ENCODE assay signal across 1 cellular context in the genomic region with DNA sequence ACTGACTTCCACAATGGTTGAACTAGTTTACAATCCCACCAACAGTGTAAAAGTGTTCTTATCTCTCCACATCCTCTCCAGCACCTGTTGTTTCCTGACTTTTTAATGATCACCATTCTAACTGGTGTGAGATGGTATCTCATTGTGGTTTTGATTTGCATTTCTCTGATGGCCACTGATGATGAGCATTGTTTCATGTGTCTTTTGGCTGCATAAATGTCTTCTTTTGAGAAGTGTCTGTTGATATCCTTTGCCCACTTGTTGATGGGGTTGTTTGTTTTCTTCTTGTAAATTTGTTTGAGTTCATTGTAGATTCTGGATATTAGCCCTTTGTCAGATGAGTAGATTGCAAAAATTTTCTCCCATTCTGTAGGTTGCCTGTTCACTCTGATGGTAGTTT.
TF ChIP-seq lines count a peak whose summit lies in the region.
"Not testable (repeated sequence)": the region's sequence is repeated elsewhere in the genome, so short reads cannot be mapped to it uniquely, and the experiment has no call there.

No MANE protein-coding gene starts in this region.

- not testable (repeated sequence) for H3K27ac ChIP-seq in HEK293 (ENCODE audit: extremely low read depth, low read depth, low read length)

- POLR2A ChIA-PET in HEK293 (lab: Yijun Ruan, JAX) = not testable (repeated sequence)

- TF ChIP-seq CTCF in HEK293 (tag by site-specific recombination; IDR thresholded peaks at IDR 0.05) = not testable (repeated sequence)

- CTCF ChIA-PET in HEK293 (lab: Yijun Ruan, JAX) = not testable (repeated sequence)

- not testable (repeated sequence) for H3K9me3 ChIP-seq in HEK293 (ENCODE audit: control insufficient read depth, insufficient read depth, low read depth, low read length)

- not testable (repeated sequence) for H3K4me3 ChIP-seq in HEK293 (ENCODE audit: low read depth, low read length)

- not testable (repeated sequence) for H3K36me3 ChIP-seq in HEK293 (ENCODE audit: control insufficient read depth in 2 of 2, insufficient read depth in 1 of 2, low read length in 2 of 2)

- not testable (repeated sequence) for H3K4me1 ChIP-seq in HEK293 (ENCODE audit: control insufficient read depth, insufficient read depth, low read length)

TF ChIP-seq in HEK293, 187 proteins besides CTCF, POLR2A, EP300 and RAD21:
- TF ChIP-seq SCRT2 (tag by site-specific recombination; IDR thresholded peaks at IDR 0.05) (peak; percentile 77; the same call in 1 of the 2 replicates), SCRT1 (tag by site-specific recombination; IDR thresholded peaks at IDR 0.05; ENCODE audit: borderline replicate concordance) (peak; percentile 84; the same call in 1 of the 2 replicates)
TF ChIP-seq in HEK293: peak in this region for 2; not testable (repeated sequence) for 185.
